Comparison of ENCODE assay signal across 8 cellular contexts in genomic region chr2:25043241-25043867, GRCh38. TPM values are rescaled to one million over a fixed set of nuclear protein-coding genes. Genes with fewer than 3 reads are reported as not detected.
DNase-seq lines count a peak whose midpoint lies in the region; ATAC-seq and TF ChIP-seq lines count a peak whose summit lies in the region.

No MANE protein-coding gene starts in this region.

- TF ChIP-seq CTCF in WTC11 (IDR thresholded peaks at IDR 0.05) (no peak), neural progenitor cell (IDR thresholded peaks at IDR 0.05) (no peak)

- H2AFZ ChIP-seq in ACC112 (ENCODE audit: low read length, unreplicated experiment) (peak overlapping the region; percentile 100), neural progenitor cell (replicated peaks) (peak overlapping the region; percentile 59)

- peak; percentile 40 for DNase-seq in HEK293T (ENCODE audit: extremely low spot score)
- DNase-seq in WTC11 (ENCODE audit: low spot score) = peak; percentile 20
- peak; percentile 68 for DNase-seq in neural progenitor cell (ENCODE audit: low spot score)
- DNase-seq in NK-92 (lab: John Stamatoyannopoulos, UW; ENCODE audit: unreplicated experiment) = no peak
- DNase-seq in SHP77 (lab: John Stamatoyannopoulos, UW) = no peak
- DNase-seq in pons (ENCODE audit: low spot score) = no peak

- no peaks in the 10 kb centered on the region for H3K36me3 ChIP-seq in ACC112 (ENCODE audit: insufficient read depth, low read length)
- no peaks in the 10 kb centered on the region for H3K36me3 ChIP-seq in duodenal mucosa (ENCODE audit: control insufficient read depth in 1 of 2, insufficient read depth in 2 of 2, low read length in 2 of 2)
- H3K36me3 ChIP-seq in neural progenitor cell = no peaks in the 10 kb centered on the region

- no peaks in the 10 kb centered on the region for H3K79me2 ChIP-seq in ACC112 (ENCODE audit: control insufficient read depth, insufficient read depth, low read length, unreplicated experiment)
- peaks cover 37% of the 10 kb centered on the region for H3K79me2 ChIP-seq in neural progenitor cell (ENCODE audit: low read depth)

- H3K27me3 ChIP-seq in ACC112 (ENCODE audit: insufficient read depth, low read length) (peaks cover 7% of the 10 kb centered on the region; the same call in 1 of the 2 replicates), duodenal mucosa (ENCODE audit: control insufficient read depth in 1 of 2, insufficient read depth in 2 of 2, low read length in 2 of 2) (peaks cover 20 to 30% of the 10 kb centered on the region in 2 donors), neural progenitor cell (peaks cover 23% of the 10 kb centered on the region)

- H3K27ac ChIP-seq in ACC112 (ENCODE audit: low read depth, low read length) (no peak overlapping the region), duodenal mucosa (ENCODE audit: low read depth, low read length) (no peak overlapping the region), neural progenitor cell (no peak overlapping the region)

- H3K27me3 Mint-ChIP-seq in WTC11 (ENCODE audit: low read depth) (peaks cover 44% of the 10 kb centered on the region), neural progenitor cell (ENCODE audit: insufficient read depth, low read depth) (peaks cover 22% of the 10 kb centered on the region)

- H3K4me1 ChIP-seq in ACC112 (ENCODE audit: control insufficient read depth, insufficient read depth, low read length, unreplicated experiment) (peaks cover 13% of the 10 kb centered on the region), duodenal mucosa (ENCODE audit: control insufficient read depth in 1 of 2, insufficient read depth in 2 of 2, low read length in 2 of 2) (peaks cover 11 to 20% of the 10 kb centered on the region in 2 donors), neural progenitor cell (peaks cover 13% of the 10 kb centered on the region)

- H3K4me3 Mint-ChIP-seq in WTC11 = peak overlapping the region; percentile 86
- peak overlapping the region; percentile 98 for H3K4me3 Mint-ChIP-seq in neural progenitor cell

- H3K9me3 Mint-ChIP-seq in WTC11 (no peaks in the 10 kb centered on the region), neural progenitor cell (no peaks in the 10 kb centered on the region)

- H4K20me1 ChIP-seq in neural progenitor cell (ENCODE audit: low read depth) = peaks cover 31% of the 10 kb centered on the region

- peak overlapping the region; percentile 87 for H3K4me2 ChIP-seq in neural progenitor cell

- POLR2A ChIA-PET in HEK293T (lab: Yijun Ruan, JAX) = no interaction called here
- POLR2A ChIA-PET in WTC11 (lab: Charles Lee) = interaction anchor here (1.2 kb wide), 1 partner anchor 86 kb away, joined by 3 read pairs; no protein-coding TSS in a partner anchor

- H3K27ac Mint-ChIP-seq in WTC11 (no peak overlapping the region), neural progenitor cell (peak overlapping the region; percentile 90)

- H3K9ac ChIP-seq in duodenal mucosa (ENCODE audit: low read depth in 1 of 2, low read length in 2 of 2) = peak overlapping the region in 1 of 2 donors; percentile 30
- H3K9ac ChIP-seq in neural progenitor cell = peak overlapping the region; percentile 64

- H3K9me3 ChIP-seq in duodenal mucosa (ENCODE audit: control insufficient read depth in 1 of 2, low read length in 2 of 2) (no peaks in the 10 kb centered on the region), neural progenitor cell (ENCODE audit: low read depth) (no peaks in the 10 kb centered on the region)

- H3K36me3 Mint-ChIP-seq in WTC11 (no peaks in the 10 kb centered on the region), neural progenitor cell (peaks cover 14% of the 10 kb centered on the region)

- H3F3A ChIP-seq in neural progenitor cell (ENCODE audit: low read depth) = peaks cover 22% of the 10 kb centered on the region

- CTCF ChIA-PET in HEK293T (lab: Yijun Ruan, JAX) (no interaction called here), WTC11 (lab: Charles Lee) (interaction anchor here (1.2 kb wide), 1 partner anchor 17 kb away, joined by 3 read pairs; no protein-coding TSS in a partner anchor)

- peak overlapping the region; percentile 99 for H3K4me3 ChIP-seq in ACC112 (ENCODE audit: low read depth, low read length)
- peak overlapping the region; percentile 66 to 74 for H3K4me3 ChIP-seq in duodenal mucosa (ENCODE audit: low read depth in 1 of 2, low read length in 2 of 2)
- peak overlapping the region; percentile 94 for H3K4me3 ChIP-seq in neural progenitor cell

- H3K4me1 Mint-ChIP-seq in WTC11 (peaks cover 32% of the 10 kb centered on the region), neural progenitor cell (peaks cover 25% of the 10 kb centered on the region)

- no peak; the same call in 1 of the 2 replicates for ATAC-seq in WTC11

TF ChIP-seq in HEK293T, 16 proteins besides CTCF, POLR2A, EP300 and RAD21:
- TF ChIP-seq TARDBP (IDR thresholded peaks at IDR 0.05) (no peak), ELF4 (IDR thresholded peaks at IDR 0.05) (no peak), BHLHE40 (IDR thresholded peaks at IDR 0.05; ENCODE audit: borderline replicate concordance) (no peak), PKNOX1 (IDR thresholded peaks at IDR 0.05) (no peak), LEF1 (IDR thresholded peaks at IDR 0.05; ENCODE audit: borderline replicate concordance) (no peak), FOXA1 (IDR thresholded peaks at IDR 0.05) (no peak), SP1 (IDR thresholded peaks at IDR 0.05) (no peak), L3MBTL2 (conservative IDR thresholded peaks at IDR 0.05) (no peak), ARNT (IDR thresholded peaks at IDR 0.05) (no peak), FOXM1 (IDR thresholded peaks at IDR 0.05; ENCODE audit: borderline replicate concordance) (no peak), SUZ12 (IDR thresholded peaks at IDR 0.05) (no peak), NFRKB (IDR thresholded peaks at IDR 0.05) (no peak), ZNF384 (IDR thresholded peaks at IDR 0.05) (no peak), FOXK2 (IDR thresholded peaks at IDR 0.05) (no peak), CTBP1 (IDR thresholded peaks at IDR 0.05; ENCODE audit: borderline replicate concordance) (no peak), HDGF (IDR thresholded peaks at IDR 0.05; ENCODE audit: borderline replicate concordance) (no peak)

TF ChIP-seq in WTC11, 78 proteins besides CTCF, POLR2A, EP300 and RAD21 (continues in another document):
- TF ChIP-seq ZSCAN18 (CRISPR knock-in tag; IDR thresholded peaks at IDR 0.05) (no peak), ETV6 (CRISPR knock-in tag; IDR thresholded peaks at IDR 0.05) (no peak), IRF2 (CRISPR knock-in tag; IDR thresholded peaks at IDR 0.05; ENCODE audit: borderline replicate concordance, low read depth) (no peak), ZBTB21 (CRISPR knock-in tag; IDR thresholded peaks at IDR 0.05; ENCODE audit: borderline replicate concordance) (no peak), FOXP1 (CRISPR knock-in tag; IDR thresholded peaks at IDR 0.05; ENCODE audit: borderline replicate concordance) (no peak), ZNF317 (CRISPR knock-in tag; IDR thresholded peaks at IDR 0.05; ENCODE audit: borderline replicate concordance, low read depth) (no peak), CBFB (CRISPR knock-in tag; IDR thresholded peaks at IDR 0.05; ENCODE audit: low read depth) (no peak), E2F4 (CRISPR knock-in tag; IDR thresholded peaks at IDR 0.05; ENCODE audit: borderline replicate concordance, low read depth) (no peak), STAT6 (CRISPR knock-in tag; conservative IDR thresholded peaks at IDR 0.05; ENCODE audit: low read depth) (no peak), ZNF138 (CRISPR knock-in tag; conservative IDR thresholded peaks at IDR 0.05) (no peak), RORB (CRISPR knock-in tag; IDR thresholded peaks at IDR 0.05) (no peak)

RNA-seq across cellular contexts. Expression of gene EFR3B, which starts 1.5 kb away (rescaled TPM):
- total RNA-seq in WTC11 (2021) (8.9 to 10.1 TPM (median 9.7 TPM) in 3 replicates), neural progenitor cell (ENCODE audit: low replicate concordance) (17.2 and 21.2 TPM in 2 replicates)

Comparison
In these comparisons a context has a peak if more than half of its experiments do, and no peak if none do; other contexts are left out.
1. DNase-seq: peak in HEK293T (single experiment), WTC11 (single experiment) and neural progenitor cell (single experiment); none in NK-92 (single experiment), SHP77 (0 of 2) and pons (single experiment).
2. Peak in every context shown above with its lines, with median percentiles within 50 percentile points of each other: H3K4me3 ChIP-seq.